9 cellular contexts compared by ENCODE assay signal in the genomic region with DNA sequence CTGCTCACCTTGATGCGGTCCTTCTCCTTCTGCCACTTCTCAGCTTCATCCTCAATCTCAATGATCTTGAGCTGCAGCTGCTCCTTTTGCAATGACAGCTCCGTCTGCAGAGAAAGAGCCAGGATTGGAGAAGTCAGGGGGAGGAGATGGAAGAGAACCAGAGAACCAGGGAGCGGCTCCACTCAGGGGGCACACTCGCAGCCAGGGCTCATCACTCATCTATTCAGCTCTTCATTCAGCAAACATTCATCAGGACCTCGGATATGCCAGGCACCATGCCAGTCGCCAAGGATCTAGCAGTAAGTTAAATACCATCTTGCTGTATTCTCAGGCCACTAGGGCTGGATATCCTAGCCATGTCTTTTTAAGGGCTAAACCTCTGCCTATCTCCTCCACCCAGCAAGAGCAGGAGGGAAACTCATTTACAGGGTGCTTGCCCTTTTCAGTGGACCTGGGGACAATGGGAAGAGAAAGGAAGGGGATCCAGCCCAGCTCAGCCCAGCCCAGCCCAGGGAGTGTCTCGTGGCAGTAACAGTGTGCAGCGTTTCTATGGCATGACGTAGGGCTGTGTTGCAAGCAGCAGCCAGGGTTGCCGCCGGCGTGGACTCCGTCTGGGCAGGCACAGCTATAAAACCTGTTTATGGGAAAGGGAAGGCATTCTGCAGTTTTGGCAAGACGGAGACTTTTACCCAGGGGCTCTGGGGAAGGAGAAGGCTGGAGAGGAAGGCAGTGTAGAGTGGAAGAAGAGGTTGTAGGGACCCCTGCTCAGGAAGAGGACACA. TPM values are rescaled to one million over a fixed set of nuclear protein-coding genes. Genes with fewer than 3 reads are reported as not detected.
A peak's percentile ranks its signal among the peaks of the same experiment; 100 is the strongest.
DNase-seq lines count a peak whose midpoint lies in the region; FAIRE-seq and TF ChIP-seq lines count a peak whose summit lies in the region.
"Had no signal": no experiment of that assay in that cellular context is flagged by ENCODE, and none has a peak within 500 bp of the region (broad histone marks: within the 10 kb centered on the region; RNA-seq: fewer than 3 reads in every experiment).

No MANE protein-coding gene starts in this region.

- TF ChIP-seq CTCF in AG04449 (IDR thresholded peaks at IDR 0.05; ENCODE audit: insufficient read depth, low read length, missing control alignments) (no peak), cardiac fibroblast (IDR thresholded peaks at IDR 0.05; ENCODE audit: low read depth, low read length) (no peak)

- DNase-seq in AG04449 (ENCODE audit: low read depth, low spot score): peak; percentile 19
- DNase-seq in HuH-7.5 (ENCODE audit: low spot score): peak; percentile 45
- DNase-seq in cardiac fibroblast (ENCODE audit: low read depth in 2 of 2): peak; percentile 2 to 28
- no peak for DNase-seq in activated CD4-positive, alpha-beta T cell treated with anti-CD3 and anti-CD28 coated beads for 48 hours
- no peak for DNase-seq in GM12891 (ENCODE audit: insufficient read length, low spot score)
- DNase-seq in SKM-1 treated with dmso at 0.1 percent for 144 hours (lab: John Stamatoyannopoulos, UW; ENCODE audit: unreplicated experiment): no peak
- no peak for DNase-seq in hepatic stellate cell (ENCODE audit: low spot score)
- DNase-seq: islet precursor cell had no signal

- no peaks in the 10 kb centered on the region for H3K9me3 ChIP-seq in mucosa of stomach (ENCODE audit: control insufficient read depth, low read length)

- H3K4me1 ChIP-seq in mucosa of stomach (ENCODE audit: control insufficient read depth, insufficient read depth, low read length): peaks cover 34% of the 10 kb centered on the region

- H3K4me3 ChIP-seq in AG04449 (ENCODE audit: low read depth, low read length): no peak overlapping the region
- no peak overlapping the region for H3K4me3 ChIP-seq in cardiac fibroblast (replicated peaks in 1 of 2; ENCODE audit: low read depth in 2 of 2, low read length in 2 of 2)
- H3K4me3 ChIP-seq in mucosa of stomach (ENCODE audit: low read length): no peak overlapping the region

- no peak for TF ChIP-seq POLR2A in GM12891 (IDR thresholded peaks at IDR 0.05; ENCODE audit: low read depth, low read length)

- peak overlapping the region; percentile 48 for H3K9ac ChIP-seq in mucosa of stomach (ENCODE audit: low read length)

- CTCF ChIA-PET in AG04449 (lab: Yijun Ruan, JAX): interaction anchor here (0.8 to 1.0 kb wide), 2 partner anchors 94 to 175 kb away, joined by 3 read pairs; no protein-coding TSS in a partner anchor

- FAIRE-seq in GM12891 (lab: Jason Lieb, UNC): no peak

- no peaks in the 10 kb centered on the region for H3K27me3 ChIP-seq in mucosa of stomach (ENCODE audit: control insufficient read depth, insufficient read depth, low read length)

- H3K36me3 ChIP-seq in mucosa of stomach (ENCODE audit: control insufficient read depth, insufficient read depth, low read length): no peaks in the 10 kb centered on the region

- POLR2A ChIA-PET in AG04449 (lab: Yijun Ruan, JAX): no interaction called here

TF ChIP-seq in GM12891, 5 proteins besides CTCF, POLR2A, EP300 and RAD21:
- TF ChIP-seq TAF1 (IDR thresholded peaks at IDR 0.05; ENCODE audit: low read depth, low read length): no peak
- TF ChIP-seq POU2F2 (IDR thresholded peaks at IDR 0.05; ENCODE audit: low read depth, low read length): no peak
- TF ChIP-seq POLR2AphosphoS5 (IDR thresholded peaks at IDR 0.05; ENCODE audit: low read depth, low read length): no peak
- TF ChIP-seq PAX5 (IDR thresholded peaks at IDR 0.05; ENCODE audit: insufficient read depth, low read length, severe bottlenecking): no peak
- no peak for TF ChIP-seq SPI1 (IDR thresholded peaks at IDR 0.05; ENCODE audit: low read depth, low read length)

RNA-seq across cellular contexts. Expression of a gene that starts 9.3 kb away (rescaled TPM):
- 0.28 TPM for polyA plus RNA-seq in GM12891 (2012; ENCODE audit: low read depth, missing spikeins)

Comparison
In these comparisons a context has a peak if more than half of its experiments do, and no peak if none do; other contexts are left out.
1. DNase-seq: peak in AG04449 (single experiment), HuH-7.5 (single experiment) and cardiac fibroblast (2 of 2); none in activated CD4-positive, alpha-beta T cell treated with anti-CD3 and anti-CD28 coated beads for 48 hours (single experiment), GM12891 (single experiment), SKM-1 treated with dmso at 0.1 percent for 144 hours (single experiment) and hepatic stellate cell (single experiment).